ENCODE assay signal across 16 cellular contexts in the genomic region with DNA sequence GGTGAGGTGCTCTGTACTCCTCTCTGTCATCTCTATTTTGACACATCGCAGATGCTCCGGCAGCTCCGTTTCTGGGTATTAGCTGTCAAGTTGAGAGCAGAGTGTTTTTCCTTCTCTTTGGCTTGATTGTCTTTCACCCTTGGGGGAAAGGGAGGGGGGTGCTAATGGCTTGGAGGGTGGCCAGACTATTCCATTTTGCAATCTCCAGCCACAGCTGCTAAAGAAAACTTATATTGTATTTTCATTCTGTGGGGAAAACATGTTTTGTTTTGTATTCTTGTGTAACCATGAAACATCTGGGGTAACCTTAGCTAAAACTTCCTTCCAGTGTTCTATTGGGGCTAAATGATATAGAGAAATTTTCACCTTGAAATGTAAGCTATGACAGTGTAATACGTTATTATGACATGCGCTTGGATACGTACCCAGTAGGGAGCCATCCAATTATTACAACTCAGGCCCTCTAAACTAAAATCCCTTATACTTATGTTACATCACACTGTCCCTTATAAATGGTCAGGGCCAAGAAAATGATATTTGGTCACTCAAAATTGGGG. TPM values are rescaled to one million over a fixed set of nuclear protein-coding genes. Genes with fewer than 3 reads are reported as not detected.
A peak's percentile ranks its signal among the peaks of the same experiment; 100 is the strongest.
DNase-seq lines count a peak whose midpoint lies in the region; ATAC-seq and TF ChIP-seq lines count a peak whose summit lies in the region.
"Had no signal": no experiment of that assay in that cellular context is flagged by ENCODE, and none has a peak within 500 bp of the region (broad histone marks: within the 10 kb centered on the region; RNA-seq: fewer than 3 reads in every experiment).

No MANE protein-coding gene starts in this region.

- peaks cover 5% of the 10 kb centered on the region for H3K4me1 Mint-ChIP-seq in glutamatergic neuron (ENCODE audit: low read depth, unreplicated experiment)
- H3K4me1 Mint-ChIP-seq: activated B cell treated with CpG ODN at 0.5 μM for 24 hours had no signal

- H3K4me3 ChIP-seq in astrocyte of the cerebellum (ENCODE audit: low read depth, low read length), result no peak overlapping the region
- no peak overlapping the region for H3K4me3 ChIP-seq in psoas muscle

- peak; percentile 36 to 78 (median 51) for ATAC-seq in psoas muscle
- ATAC-seq in HG03139 (IDR thresholded peaks at IDR 0.05; ENCODE audit: unreplicated experiment), result no peak

- no peaks in the 10 kb centered on the region for H3K9me3 ChIP-seq in psoas muscle

- peak; percentile 65 for DNase-seq in Ammon's horn (ENCODE audit: low spot score)
- DNase-seq in astrocyte of the cerebellum (ENCODE audit: low read depth), result peak; percentile 44
- no peak for DNase-seq in glutamatergic neuron
- peak; percentile 34 to 69 for DNase-seq in psoas muscle
- no peak for DNase-seq in NCI-H345 (lab: John Stamatoyannopoulos, UW)
- DNase-seq in NOMO-1 (lab: John Stamatoyannopoulos, UW; ENCODE audit: unreplicated experiment in 2 of 2), result no peak
- DNase-seq in glomerular visceral epithelial cell (ENCODE audit: extremely low spot score), result no peak
- DNase-seq: activated B cell treated with CpG ODN at 0.5 μM for 24 hours; GDM1; GOT3; KBM-7; NCI-H2227 treated with DMSO at 0.1 percent for 48 hours; stimulated activated naive CD4-positive, alpha-beta T cell treated with Interleukin-2 at 50 U/mL for 16 hours had no signal

- TF ChIP-seq CTCF in astrocyte of the cerebellum (IDR thresholded peaks at IDR 0.05; ENCODE audit: low read depth, low read length, missing control alignments), result no peak
- no peak for TF ChIP-seq CTCF in glutamatergic neuron (IDR thresholded peaks at IDR 0.05; ENCODE audit: partially characterized antibody, unreplicated experiment)
- TF ChIP-seq CTCF in psoas muscle (IDR thresholded peaks at IDR 0.05), result no peak

- H3K27me3 Mint-ChIP-seq in glutamatergic neuron (ENCODE audit: unreplicated experiment), result no peaks in the 10 kb centered on the region
- H3K27me3 Mint-ChIP-seq: dendritic cell treated with granulocyte-macrophage colony-stimulating factor and Interleukin-4, amounts not matched to agents 40 ng/mL and 50 ng/mL, for 4 days had no signal

- no peaks in the 10 kb centered on the region for H3K36me3 ChIP-seq in psoas muscle (ENCODE audit: insufficient read depth in 1 of 2, low read depth in 1 of 2)

- H3K27me3 ChIP-seq in psoas muscle (ENCODE audit: insufficient read depth in 3 of 3, low read length in 2 of 3), result no peaks in the 10 kb centered on the region

- WGBS in psoas muscle, 3 donors, result 31 to 37% (median 35%) methylated on average over 6 of the region's 6 CpGs

- H3K4me3 Mint-ChIP-seq in glutamatergic neuron (ENCODE audit: unreplicated experiment), result no peak overlapping the region
- H3K4me3 Mint-ChIP-seq: activated B cell treated with CpG ODN at 0.5 μM for 24 hours; activated T-helper 1 cell treated with anti-CD3 and anti-CD28 coated beads, Interleukin-12 subunit alpha, Interleukin-12 subunit beta, Interleukin-2, Interleukin-4 antibody, amounts not matched to agents 30 ng/mL and 10 ng/mL and 1 ng/mL, durations not matched to agents 14 hours and 24 hours and 36 hours; dendritic cell treated with granulocyte-macrophage colony-stimulating factor and Interleukin-4, amounts not matched to agents 40 ng/mL and 50 ng/mL, for 4 days had no signal

- in situ Hi-C loops in astrocyte of the cerebellum (cut with HindIII; ENCODE audit: low sequenced_read_pairs), result no loop called here

- peaks cover 8% of the 10 kb centered on the region for H3K9me3 Mint-ChIP-seq in glutamatergic neuron (ENCODE audit: unreplicated experiment)
- H3K9me3 Mint-ChIP-seq: activated B cell treated with CpG ODN at 0.5 μM for 24 hours; activated T-helper 1 cell treated with anti-CD3 and anti-CD28 coated beads, Interleukin-12 subunit alpha, Interleukin-12 subunit beta, Interleukin-2, Interleukin-4 antibody, amounts not matched to agents 30 ng/mL and 10 ng/mL and 1 ng/mL, durations not matched to agents 14 hours and 24 hours and 36 hours; dendritic cell treated with granulocyte-macrophage colony-stimulating factor and Interleukin-4, amounts not matched to agents 40 ng/mL and 50 ng/mL, for 4 days had no signal

- intact Hi-C loops in psoas muscle (cut with DNase I), result no loop called here

- peak overlapping the region; percentile 8 for H3K27ac ChIP-seq in psoas muscle

- peaks cover 3% of the 10 kb centered on the region for H3K4me1 ChIP-seq in psoas muscle

- H3K27ac Mint-ChIP-seq in glutamatergic neuron (ENCODE audit: unreplicated experiment), result peak overlapping the region; percentile 26
- H3K27ac Mint-ChIP-seq: activated B cell treated with CpG ODN at 0.5 μM for 24 hours; activated T-helper 1 cell treated with anti-CD3 and anti-CD28 coated beads, Interleukin-12 subunit alpha, Interleukin-12 subunit beta, Interleukin-2, Interleukin-4 antibody, amounts not matched to agents 30 ng/mL and 10 ng/mL and 1 ng/mL, durations not matched to agents 14 hours and 24 hours and 36 hours; dendritic cell treated with granulocyte-macrophage colony-stimulating factor and Interleukin-4, amounts not matched to agents 40 ng/mL and 50 ng/mL, for 4 days had no signal

- H3K36me3 Mint-ChIP-seq in glutamatergic neuron (ENCODE audit: unreplicated experiment), result peaks cover 4% of the 10 kb centered on the region

RNA-seq across cellular contexts. Expression of gene LARP6, which starts 14.0 kb away (rescaled TPM):
- total RNA-seq in glutamatergic neuron (ENCODE audit: unreplicated experiment) (21.6 TPM), psoas muscle (10 to 100 TPM in 2 of 4 donors, 1 to 10 TPM in 2; 6.4 to 18.9 (median 9.5) TPM)
- 1 to 10 TPM; 2.9 to 5.2 (median 4.3) TPM for polyA plus RNA-seq in psoas muscle
- total RNA-seq: activated B cell treated with CpG ODN at 0.5 μM for 24 hours; activated T-helper 1 cell treated with anti-CD3 and anti-CD28 coated beads, Interleukin-12 subunit alpha, Interleukin-12 subunit beta, Interleukin-2, Interleukin-4 antibody, amounts not matched to agents 30 ng/mL and 10 ng/mL and 1 ng/mL, durations not matched to agents 14 hours and 24 hours and 36 hours had no signal

RNA-seq across cellular contexts. Expression of gene THAP10, which starts 24.2 kb away (rescaled TPM):
- 3.3 TPM for total RNA-seq in glutamatergic neuron (ENCODE audit: unreplicated experiment)
- total RNA-seq in psoas muscle, result 1 to 10 TPM in 3 of 4 donors, under 1 TPM in 1; 0.76 to 1.7 (median 1.3) TPM
- polyA plus RNA-seq in psoas muscle, result 1 to 10 TPM in 2 of 3 donors, under 1 TPM in 1; 0.48 to 2.4 (median 1.2) TPM
- total RNA-seq: activated T-helper 1 cell treated with anti-CD3 and anti-CD28 coated beads, Interleukin-12 subunit alpha, Interleukin-12 subunit beta, Interleukin-2, Interleukin-4 antibody, amounts not matched to agents 30 ng/mL and 10 ng/mL and 1 ng/mL, durations not matched to agents 14 hours and 24 hours and 36 hours had no signal

RNA-seq across cellular contexts. Expression of gene LRRC49, which starts 24.6 kb away (rescaled TPM):
- total RNA-seq in glutamatergic neuron (ENCODE audit: unreplicated experiment) (28.6 TPM), psoas muscle (1 to 10 TPM; 1.1 to 4.4 (median 2.0) TPM)
- polyA plus RNA-seq in psoas muscle, result 1 to 10 TPM in 2 of 3 donors, under 1 TPM in 1; 0.44 to 2.6 (median 1.1) TPM
- total RNA-seq: activated T-helper 1 cell treated with anti-CD3 and anti-CD28 coated beads, Interleukin-12 subunit alpha, Interleukin-12 subunit beta, Interleukin-2, Interleukin-4 antibody, amounts not matched to agents 30 ng/mL and 10 ng/mL and 1 ng/mL, durations not matched to agents 14 hours and 24 hours and 36 hours had no signal

Comparison
In these comparisons a context has a peak if more than half of its experiments do, and no peak if none do; other contexts are left out.
1. DNase-seq: peak in Ammon's horn (single experiment), astrocyte of the cerebellum (single experiment) and psoas muscle (2 of 2); none in glutamatergic neuron (single experiment), NCI-H345 (single experiment), NOMO-1 (0 of 2) and glomerular visceral epithelial cell (single experiment).